Comparison of ENCODE assay signal across 8 cellular contexts in genomic region chr17:8382052-8382879, GRCh38. TPM values are rescaled to one million over a fixed set of nuclear protein-coding genes. Genes with fewer than 3 reads are reported as not detected.
DNase-seq lines count a peak whose midpoint lies in the region; ATAC-seq and TF ChIP-seq lines count a peak whose summit lies in the region.

No MANE protein-coding gene starts in this region.

- intact Hi-C loops in gastrocnemius medialis (cut with DNase I; ENCODE audit: low total_unique reads) = no loop called here

- H3K36me3 ChIP-seq in SJSA1 (peaks cover 56% of the 10 kb centered on the region), gastrocnemius medialis (peaks cover 0 to 48% of the 10 kb centered on the region in 2 donors)

- TF ChIP-seq CTCF in fibroblast of pulmonary artery (IDR thresholded peaks at IDR 0.05; ENCODE audit: low read length, missing control alignments) = no peak
- TF ChIP-seq CTCF in gastrocnemius medialis (IDR thresholded peaks at IDR 0.05 in 4 of 5, conservative IDR thresholded peaks at IDR 0.05 in 1 of 5) = no peak

- ATAC-seq in gastrocnemius medialis (no peak), HG03460 (IDR thresholded peaks at IDR 0.05; ENCODE audit: unreplicated experiment) (no peak)

- H3K4me1 ChIP-seq in SJSA1 (replicated peaks) (peaks cover 32% of the 10 kb centered on the region), gastrocnemius medialis (peaks cover 25 to 27% of the 10 kb centered on the region in 2 donors)

- DNase-seq in HCEC 1CT (peak; percentile 0), SJSA1 (ENCODE audit: low read depth in 1 of 2, low spot score in 2 of 2) (no peak), fibroblast of pulmonary artery (ENCODE audit: low read depth) (no peak), gastrocnemius medialis (no peak), NCI-H446 (lab: John Stamatoyannopoulos, UW) (no peak), NCI-H524 treated with DMSO at 0.1 percent for 48 hours (lab: John Stamatoyannopoulos, UW) (no peak), cerebellar cortex (ENCODE audit: low spot score) (no peak)

- H3K4me3 ChIP-seq in SJSA1 (peak overlapping the region; percentile 81), fibroblast of pulmonary artery (replicated peaks; ENCODE audit: low read depth, low read length) (peak overlapping the region; percentile 72), gastrocnemius medialis (peak overlapping the region; percentile 67 to 88 (median 87))

- in situ Hi-C loops in gastrocnemius medialis (cut with MboI; ENCODE audit: low sequenced_read_pairs in 4 of 4) = no loop called here

- no peaks in the 10 kb centered on the region for H3K9me3 ChIP-seq in SJSA1 (replicated peaks)
- no peaks in the 10 kb centered on the region for H3K9me3 ChIP-seq in gastrocnemius medialis

- H3K27ac ChIP-seq in SJSA1 = peak overlapping the region; percentile 86
- peak overlapping the region; percentile 84 to 94 (median 92) for H3K27ac ChIP-seq in gastrocnemius medialis

- H3K27me3 ChIP-seq in SJSA1 (replicated peaks) = no peaks in the 10 kb centered on the region
- no peaks in the 10 kb centered on the region for H3K27me3 ChIP-seq in gastrocnemius medialis

- TF ChIP-seq POLR2A in gastrocnemius medialis (IDR thresholded peaks at IDR 0.05) = no peak

RNA-seq across cellular contexts. Expression of gene RPL26, which starts 0.7 kb away (rescaled TPM):
- 2,200 and 2,622 TPM in 2 replicates for total RNA-seq in SJSA1 (2014; rRNA removed; shearing (Covaris generic))
- total RNA-seq in gastrocnemius medialis = 1,000 to 10,000 TPM; 2,392 to 2,913 (median 2,833) TPM

RNA-seq across cellular contexts. Expression of gene RNF222, which starts 15.4 kb away (rescaled TPM):
- total RNA-seq in SJSA1 (2014; rRNA removed; shearing (Covaris generic)) = not detected in 2 replicates
- total RNA-seq in gastrocnemius medialis = not detected

RNA-seq across cellular contexts. Expression of gene ODF4, which starts 42.6 kb away (rescaled TPM):
- total RNA-seq in SJSA1 (2014; rRNA removed; shearing (Covaris generic)) = not detected in 2 replicates
- not detected for total RNA-seq in gastrocnemius medialis

RNA-seq across cellular contexts. Expression of gene NDEL1, which starts 53.4 kb away (rescaled TPM):
- total RNA-seq in SJSA1 (2014; rRNA removed; shearing (Covaris generic)) = 39.6 and 49.7 TPM in 2 replicates
- 10 to 100 TPM; 31.3 to 60.6 (median 41.5) TPM for total RNA-seq in gastrocnemius medialis
